ENCODE assay signal across 8 cellular contexts in the genomic region with DNA sequence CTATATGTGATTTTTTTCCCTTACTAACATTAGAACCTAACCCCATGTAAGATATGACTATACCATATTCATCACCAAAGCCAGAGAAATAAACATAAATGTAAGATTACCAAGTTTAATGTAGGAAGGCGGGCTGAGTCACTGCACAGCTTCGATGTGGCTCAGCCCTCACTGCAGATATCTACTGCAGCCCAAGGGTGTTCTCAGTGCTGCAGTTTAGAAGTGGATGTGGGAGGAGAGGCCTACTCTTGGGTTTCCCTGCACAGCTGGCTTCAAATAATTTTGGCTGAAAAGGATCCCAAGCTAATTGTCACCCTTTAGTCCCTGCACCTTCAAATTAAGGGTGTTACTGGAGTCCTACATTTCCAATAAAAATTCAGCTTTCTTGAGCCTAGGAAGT. TPM values are rescaled to one million over a fixed set of nuclear protein-coding genes. Genes with fewer than 3 reads are reported as not detected.
DNase-seq lines count a peak whose midpoint lies in the region; ATAC-seq and TF ChIP-seq lines count a peak whose summit lies in the region.

No MANE protein-coding gene starts in this region.

- H3K4me3 ChIP-seq in mammary epithelial cell (replicated peaks in 1 of 3; ENCODE audit: insufficient read depth in 1 of 3, low read depth in 2 of 3, low read length in 3 of 3), result no peak overlapping the region
- H3K4me3 ChIP-seq in sigmoid colon, result no peak overlapping the region

- no peaks in the 10 kb centered on the region for H3K9me3 ChIP-seq in mammary epithelial cell (replicated peaks; ENCODE audit: insufficient read depth, low read length)
- H3K9me3 ChIP-seq in sigmoid colon, result no peaks in the 10 kb centered on the region

- TF ChIP-seq POLR2A in sigmoid colon (IDR thresholded peaks at IDR 0.05), result no peak

- H3K36me3 ChIP-seq in mammary epithelial cell (ENCODE audit: insufficient read depth, low read length) (peaks cover 18% of the 10 kb centered on the region), sigmoid colon (peaks cover 0 to 14% (median 2%) of the 10 kb centered on the region in 4 donors)

- TF ChIP-seq CTCF in mammary epithelial cell (conservative IDR thresholded peaks at IDR 0.05 in 1 of 2, IDR thresholded peaks at IDR 0.05 in 1 of 2; ENCODE audit: extremely low read depth in 1 of 2, insufficient read depth in 1 of 2, low read depth in 1 of 2, low read length in 2 of 2) (no peak), sigmoid colon (IDR thresholded peaks at IDR 0.05) (no peak)

- H2AFZ ChIP-seq in mammary epithelial cell (ENCODE audit: low read depth, low read length), result no peak overlapping the region

- CTCF ChIA-PET in mammary epithelial cell (lab: Charles Lee; ENCODE audit: low non-redundant PET), result interaction anchor here (0.7 kb wide), 1 partner anchor 431 kb away, joined by 4 read pairs; no protein-coding TSS in a partner anchor

- no peak overlapping the region for H3K4me2 ChIP-seq in mammary epithelial cell (ENCODE audit: insufficient read depth, low read depth, low read length)

- DNase-seq in RPMI7951 (ENCODE audit: low read depth) (peak; percentile 43), mammary epithelial cell (peak; percentile 47), cerebellar cortex (ENCODE audit: low spot score) (no peak), NCI-H1417 (lab: John Stamatoyannopoulos, UW) (no peak), sigmoid colon (no peak)
- peak; percentile 50 to 62 for DNase-seq in stimulated activated CD4-positive, alpha-beta T cell treated with anti-CD3 and anti-CD28 coated beads, Interleukin-2, amount 100 ng/mL, for 24 hours

- TF ChIP-seq EP300 in sigmoid colon (IDR thresholded peaks at IDR 0.05), result no peak

- no peak overlapping the region for H3K9ac ChIP-seq in mammary epithelial cell (ENCODE audit: insufficient read depth, low read length)

- H3K4me1 ChIP-seq in mammary epithelial cell (ENCODE audit: insufficient read depth, low read length), result peaks cover 34% of the 10 kb centered on the region
- H3K4me1 ChIP-seq in sigmoid colon, result peaks cover 0 to 87% (median 76%) of the 10 kb centered on the region in 4 donors

- intact Hi-C loops in mammary epithelial cell (cut with micrococcal nuclease), result loop anchor here (2.0 kb wide), 1 partner anchor 225 kb away; no protein-coding TSS in a partner anchor
- intact Hi-C loops in sigmoid colon (cut with DNase I), result no loop called here

- WGBS in mammary epithelial cell (ENCODE audit: low coverage, missing lambda C conversion rate), result 49% methylated on average over 2 of the region's 2 CpGs
- 79 to 91% methylated on average over 2 of the region's 2 CpGs for WGBS in sigmoid colon, 2 donors

- H3K27me3 ChIP-seq in mammary epithelial cell (ENCODE audit: insufficient read depth, low read length), result no peaks in the 10 kb centered on the region
- H3K27me3 ChIP-seq in sigmoid colon, result no peaks in the 10 kb centered on the region

- no TSS peak for BruUV-seq in mammary epithelial cell (replicated peaks; lab: Mats Ljungman, UMichigan)

- dilution Hi-C loops in mammary epithelial cell (cut with HindIII; ENCODE audit: low sequenced_read_pairs), result no loop called here

- H3K27ac ChIP-seq in mammary epithelial cell (ENCODE audit: insufficient read depth, low read depth, low read length), result no peak overlapping the region
- H3K27ac ChIP-seq in sigmoid colon, result no peak overlapping the region

- no peaks in the 10 kb centered on the region for H4K20me1 ChIP-seq in mammary epithelial cell (ENCODE audit: insufficient read depth, low read length)

- H3K79me2 ChIP-seq in mammary epithelial cell (ENCODE audit: insufficient read depth, low read length), result peaks cover 91% of the 10 kb centered on the region

- ATAC-seq in GM21528 (IDR thresholded peaks at IDR 0.05; ENCODE audit: low FRiP score, unreplicated experiment) (peak; percentile 48), GM19467 (IDR thresholded peaks at IDR 0.05; ENCODE audit: unreplicated experiment) (no peak)

- in situ Hi-C loops in mammary epithelial cell (cut with MboI; ENCODE audit: low sequenced_read_pairs in 2 of 2), result no loop called here

RNA-seq across cellular contexts. Expression of gene ARPP19, which starts 9.2 kb away (rescaled TPM):
- total RNA-seq in RPMI7951 (2014; rRNA removed; shearing (Covaris generic)), result 153 and 177 TPM in 2 replicates
- 100 to 1,000 TPM; 153 to 200 TPM for total RNA-seq in mammary epithelial cell
- polyA plus RNA-seq in mammary epithelial cell, result 68.8 TPM
- polyA minus RNA-seq in mammary epithelial cell, result 73.5 TPM
- 100 to 1,000 TPM; 110 to 177 (median 150) TPM for total RNA-seq in sigmoid colon
- polyA plus RNA-seq in sigmoid colon, result 10 to 100 TPM; 26.4 to 40.0 (median 37.0) TPM

RNA-seq across cellular contexts. Expression of gene MYO5A, which starts 30.9 kb away (rescaled TPM):
- 49.1 and 54.3 TPM in 2 replicates for total RNA-seq in RPMI7951 (2014; rRNA removed; shearing (Covaris generic))
- 10 to 100 TPM; 79.5 to 79.7 TPM for total RNA-seq in mammary epithelial cell
- polyA plus RNA-seq in mammary epithelial cell, result 40.2 TPM
- polyA minus RNA-seq in mammary epithelial cell, result 101 TPM
- 10 to 100 TPM; 23.5 to 46.0 (median 26.3) TPM for total RNA-seq in sigmoid colon
- 1 to 10 TPM; 2.1 to 6.5 (median 4.8) TPM for polyA plus RNA-seq in sigmoid colon

Comparison
In these comparisons a context has a peak if more than half of its experiments do, and no peak if none do; other contexts are left out.
1. DNase-seq: peak in RPMI7951 (single experiment), mammary epithelial cell (single experiment) and stimulated activated CD4-positive, alpha-beta T cell treated with anti-CD3 and anti-CD28 coated beads, Interleukin-2, amount 100 ng/mL, for 24 hours (2 of 2); none in cerebellar cortex (single experiment), NCI-H1417 (0 of 3) and sigmoid colon (single experiment).